1 cellular context compared by ENCODE assay signal in genomic region chr10:97598407-97599271, GRCh38.
TF ChIP-seq lines count a peak whose summit lies in the region.

No MANE protein-coding gene starts in this region.

TF ChIP-seq in HCT116, 20 proteins besides CTCF, POLR2A, EP300 and RAD21 (continued from another document):
- TF ChIP-seq, protein P1, sequence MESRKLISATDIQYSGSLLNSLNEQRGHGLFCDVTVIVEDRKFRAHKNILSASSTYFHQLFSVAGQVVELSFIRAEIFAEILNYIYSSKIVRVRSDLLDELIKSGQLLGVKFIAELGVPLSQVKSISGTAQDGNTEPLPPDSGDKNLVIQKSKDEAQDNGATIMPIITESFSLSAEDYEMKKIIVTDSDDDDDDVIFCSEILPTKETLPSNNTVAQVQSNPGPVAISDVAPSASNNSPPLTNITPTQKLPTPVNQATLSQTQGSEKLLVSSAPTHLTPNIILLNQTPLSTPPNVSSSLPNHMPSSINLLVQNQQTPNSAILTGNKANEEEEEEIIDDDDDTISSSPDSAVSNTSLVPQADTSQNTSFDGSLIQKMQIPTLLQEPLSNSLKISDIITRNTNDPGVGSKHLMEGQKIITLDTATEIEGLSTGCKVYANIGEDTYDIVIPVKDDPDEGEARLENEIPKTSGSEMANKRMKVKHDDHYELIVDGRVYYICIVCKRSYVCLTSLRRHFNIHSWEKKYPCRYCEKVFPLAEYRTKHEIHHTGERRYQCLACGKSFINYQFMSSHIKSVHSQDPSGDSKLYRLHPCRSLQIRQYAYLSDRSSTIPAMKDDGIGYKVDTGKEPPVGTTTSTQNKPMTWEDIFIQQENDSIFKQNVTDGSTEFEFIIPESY (IDR thresholded peaks at IDR 0.05; ENCODE audit: extremely low read depth, insufficient replicate concordance, low read length): no peak
